In genomic region chrX:39017062-39017461, GRCh38 we compare ENCODE assay signal across 21 cellular contexts.
"Had no signal": no experiment of that assay in that cellular context is flagged by ENCODE, and none has a peak within 500 bp of the region (broad histone marks: within the 10 kb centered on the region; RNA-seq: fewer than 3 reads in every experiment).

No MANE protein-coding gene starts in this region.

- H3K27me3 ChIP-seq: brain microvascular endothelial cell, esophagus squamous epithelium, neutrophil, suprapubic skin, upper lobe of left lung had no signal

- H3K9me3 Mint-ChIP-seq: activated T-cell treated with anti-CD3 and anti-CD28 coated beads, Interleukin-2, amount 50 U/mL, for 4 hours; dendritic cell treated with granulocyte-macrophage colony-stimulating factor and Interleukin-4, amounts not matched to agents 40 ng/mL and 50 ng/mL, for 4 days; naive thymus-derived CD4-positive, alpha-beta T cell had no signal

- H3K4me1 Mint-ChIP-seq: activated CD8-positive, alpha-beta memory T cell treated with anti-CD3 and anti-CD28 coated beads, Interleukin-2, amount 10 ng/mL, durations not matched to agents 7 days and 5 days had no signal

- H3K4me3 Mint-ChIP-seq: activated CD8-positive, alpha-beta memory T cell treated with anti-CD3 and anti-CD28 coated beads, Interleukin-2, amount 10 ng/mL, durations not matched to agents 7 days and 5 days; activated naive CD8-positive, alpha-beta T cell; activated T-cell treated with anti-CD3 and anti-CD28 coated beads, Interleukin-2, amount 50 U/mL, for 4 hours; dendritic cell treated with granulocyte-macrophage colony-stimulating factor and Interleukin-4, amounts not matched to agents 40 ng/mL and 50 ng/mL, for 4 days; naive thymus-derived CD4-positive, alpha-beta T cell had no signal

- ATAC-seq: activated CD4-positive, CD25-positive, alpha-beta regulatory T cell treated with anti-CD3 and anti-CD28 coated beads, Interleukin-2, amount 50 U/mL, for 24 hours; activated CD8-positive, alpha-beta memory T cell treated with anti-CD3 and anti-CD28 coated beads, Interleukin-2, amount 10 ng/mL, durations not matched to agents 7 days and 5 days; activated T-cell treated with anti-CD3 and anti-CD28 coated beads, Interleukin-2, amount 50 U/mL, for 4 hours; heart left ventricle; naive thymus-derived CD4-positive, alpha-beta T cell had no signal

- H3K9me3 ChIP-seq: esophagus squamous epithelium, heart left ventricle, lower lobe of right lung, neutrophil, prostate gland, suprapubic skin, upper lobe of left lung had no signal

- H3K36me3 ChIP-seq: brain microvascular endothelial cell, esophagus squamous epithelium, heart left ventricle, lower lobe of right lung, neutrophil, prostate gland, suprapubic skin, upper lobe of left lung had no signal

- H3K27ac ChIP-seq: brain microvascular endothelial cell, esophagus squamous epithelium, heart left ventricle, lower lobe of right lung, neutrophil, prostate gland, suprapubic skin, upper lobe of left lung had no signal

- DNase-seq: activated CD4-positive, alpha-beta T cell treated with anti-CD3 and anti-CD28 coated beads, Interleukin-2, amount 50 U/mL, for 48 hours; activated CD8-positive, alpha-beta memory T cell treated with anti-CD3 and anti-CD28 coated beads, Interleukin-2, amount 10 ng/mL, durations not matched to agents 7 days and 5 days; activated effector memory CD4-positive, alpha-beta T cell treated with anti-CD3 and anti-CD28 coated beads, Interleukin-2, amount 50 U/mL, for 16 hours; activated T-cell treated with anti-CD3 and anti-CD28 coated beads, Interleukin-2, amount 50 U/mL, for 4 hours; amygdala; brain microvascular endothelial cell; esophagus squamous epithelium; foreskin fibroblast; heart left ventricle; kidney glomerular epithelial cell; lower lobe of right lung; naive thymus-derived CD4-positive, alpha-beta T cell; stimulated activated CD4-positive, alpha-beta T cell treated with anti-CD3 and anti-CD28 coated beads, Interleukin-2, amount 100 ng/mL, for 48 hours; stimulated activated naive CD4-positive, alpha-beta T cell treated with Interleukin-2 at 50 U/mL for 16 hours; upper lobe of left lung had no signal

- H3K27ac Mint-ChIP-seq: activated CD8-positive, alpha-beta memory T cell treated with anti-CD3 and anti-CD28 coated beads, Interleukin-2, amount 10 ng/mL, durations not matched to agents 7 days and 5 days; activated naive CD8-positive, alpha-beta T cell; dendritic cell treated with granulocyte-macrophage colony-stimulating factor and Interleukin-4, amounts not matched to agents 40 ng/mL and 50 ng/mL, for 4 days; naive thymus-derived CD4-positive, alpha-beta T cell had no signal

- H3K4me3 ChIP-seq: esophagus squamous epithelium, heart left ventricle, lower lobe of right lung, prostate gland, suprapubic skin, upper lobe of left lung had no signal

- H3K27me3 Mint-ChIP-seq: activated CD8-positive, alpha-beta memory T cell treated with anti-CD3 and anti-CD28 coated beads, Interleukin-2, amount 10 ng/mL, durations not matched to agents 7 days and 5 days; activated naive CD8-positive, alpha-beta T cell; dendritic cell treated with granulocyte-macrophage colony-stimulating factor and Interleukin-4, amounts not matched to agents 40 ng/mL and 50 ng/mL, for 4 days; naive thymus-derived CD4-positive, alpha-beta T cell had no signal

- H3K4me1 ChIP-seq: lower lobe of right lung, prostate gland, upper lobe of left lung had no signal

- H3K36me3 Mint-ChIP-seq: activated CD8-positive, alpha-beta memory T cell treated with anti-CD3 and anti-CD28 coated beads, Interleukin-2, amount 10 ng/mL, durations not matched to agents 7 days and 5 days; activated naive CD8-positive, alpha-beta T cell; naive thymus-derived CD4-positive, alpha-beta T cell had no signal
